In genomic region chr3:11291808-11292207, GRCh38 we compare ENCODE assay signal across 12 cellular contexts. TPM values are rescaled to one million over a fixed set of nuclear protein-coding genes. Genes with fewer than 3 reads are reported as not detected.
A peak's percentile ranks its signal among the peaks of the same experiment; 100 is the strongest.
DNase-seq lines count a peak whose midpoint lies in the region; ATAC-seq and TF ChIP-seq lines count a peak whose summit lies in the region.
"Had no signal": no experiment of that assay in that cellular context is flagged by ENCODE, and none has a peak within 500 bp of the region (broad histone marks: within the 10 kb centered on the region; RNA-seq: fewer than 3 reads in every experiment).

No MANE protein-coding gene starts in this region.

- peaks cover 60% of the 10 kb centered on the region for H3K4me1 Mint-ChIP-seq in activated naive CD8-positive, alpha-beta T cell treated with anti-CD3 and anti-CD28 coated beads, Interleukin-2, amount 50 U/mL, for 24 hours
- peaks cover 56 to 60% of the 10 kb centered on the region in 2 donors for H3K4me1 Mint-ChIP-seq in natural killer cell treated with Interleukin-12 subunit alpha and Interleukin-12 subunit beta and Interleukin-15 and Interleukin-18, amount 100 ng/mL, for 72 hours (ENCODE audit: low read depth in 2 of 2)

- DNase-seq in COLO668 (lab: John Stamatoyannopoulos, UW; ENCODE audit: unreplicated experiment), result peak; percentile 54
- DNase-seq in activated naive CD8-positive, alpha-beta T cell treated with anti-CD3 and anti-CD28 coated beads, Interleukin-2, amount 50 U/mL, for 24 hours, result no peak
- DNase-seq in natural killer cell treated with Interleukin-12 subunit alpha and Interleukin-12 subunit beta and Interleukin-15 and Interleukin-18, amount 100 ng/mL, for 72 hours (ENCODE audit: low spot score), result no peak
- no peak for DNase-seq in HT-29 (ENCODE audit: low spot score)
- no peak for DNase-seq in NCI-H2227 (lab: John Stamatoyannopoulos, UW; ENCODE audit: unreplicated experiment)
- DNase-seq in GF-D8 (lab: John Stamatoyannopoulos, UW), result no peak
- no peak for DNase-seq in GM10248 (ENCODE audit: extremely low spot score)
- DNase-seq: activated CD4-positive, CD25-positive, alpha-beta regulatory T cell treated with anti-CD3 and anti-CD28 coated beads, Interleukin-2, amount 50 U/mL, for 72 hours; NCI-H2081 treated with DMSO at 0.1 percent for 48 hours; SHP77 treated with DMSO at 0.1 percent for 48 hours had no signal

- H3K9me3 ChIP-seq in KOPT-K1 (ENCODE audit: insufficient read depth, low read length, poor library complexity, severe bottlenecking), result no peaks in the 10 kb centered on the region
- H3K9me3 ChIP-seq: ascending aorta had no signal

- CTCF ChIA-PET in GM10248 (lab: Yijun Ruan, JAX), result interaction anchor here (1.2 to 6.8 kb wide), 3 partner anchors 9 to 43 kb away, joined by 4 to 39 read pairs (median 6); partner anchors contain the start of gene ATG7

- POLR2A ChIA-PET in GM10248 (lab: Yijun Ruan, JAX), result no interaction called here

- no peaks in the 10 kb centered on the region for H3K36me3 ChIP-seq in KOPT-K1 (ENCODE audit: insufficient read depth, low read length)
- H3K36me3 ChIP-seq: ascending aorta had no signal

- ATAC-seq in activated naive CD8-positive, alpha-beta T cell treated with anti-CD3 and anti-CD28 coated beads, Interleukin-2, amount 50 U/mL, for 24 hours, result no peak
- ATAC-seq in natural killer cell treated with Interleukin-12 subunit alpha and Interleukin-12 subunit beta and Interleukin-15 and Interleukin-18, amount 100 ng/mL, for 72 hours, result peak in 1 of 2 donors; percentile 11

- H3K36me3 Mint-ChIP-seq in activated naive CD8-positive, alpha-beta T cell treated with anti-CD3 and anti-CD28 coated beads, Interleukin-2, amount 50 U/mL, for 24 hours (ENCODE audit: low read depth), result peaks cover 48% of the 10 kb centered on the region
- H3K36me3 Mint-ChIP-seq in natural killer cell treated with Interleukin-12 subunit alpha and Interleukin-12 subunit beta and Interleukin-15 and Interleukin-18, amount 100 ng/mL, for 72 hours, result no peaks in the 10 kb centered on the region

- no peak for TF ChIP-seq CTCF in GM10248 (IDR thresholded peaks at IDR 0.05; ENCODE audit: control extremely low read depth, extremely low read depth, low read depth, missing control alignments)

- H3K4me3 Mint-ChIP-seq in activated naive CD8-positive, alpha-beta T cell treated with anti-CD3 and anti-CD28 coated beads, Interleukin-2, amount 50 U/mL, for 24 hours, result peak overlapping the region; percentile 34
- H3K4me3 Mint-ChIP-seq in natural killer cell treated with Interleukin-12 subunit alpha and Interleukin-12 subunit beta and Interleukin-15 and Interleukin-18, amount 100 ng/mL, for 72 hours, result peak overlapping the region; percentile 75

- H3K27me3 Mint-ChIP-seq in activated naive CD8-positive, alpha-beta T cell treated with anti-CD3 and anti-CD28 coated beads, Interleukin-2, amount 50 U/mL, for 24 hours, result no peaks in the 10 kb centered on the region
- no peaks in the 10 kb centered on the region for H3K27me3 Mint-ChIP-seq in natural killer cell treated with Interleukin-12 subunit alpha and Interleukin-12 subunit beta and Interleukin-15 and Interleukin-18, amount 100 ng/mL, for 72 hours

- peak overlapping the region; percentile 60 for H3K27ac ChIP-seq in KOPT-K1 (ENCODE audit: low read depth, low read length, poor library complexity, severe bottlenecking)

- H3K27ac Mint-ChIP-seq in activated naive CD8-positive, alpha-beta T cell treated with anti-CD3 and anti-CD28 coated beads, Interleukin-2, amount 50 U/mL, for 24 hours, result peak overlapping the region; percentile 96
- peak overlapping the region; percentile 92 for H3K27ac Mint-ChIP-seq in natural killer cell treated with Interleukin-12 subunit alpha and Interleukin-12 subunit beta and Interleukin-15 and Interleukin-18, amount 100 ng/mL, for 72 hours

- no peaks in the 10 kb centered on the region for H3K9me3 Mint-ChIP-seq in activated naive CD8-positive, alpha-beta T cell treated with anti-CD3 and anti-CD28 coated beads, Interleukin-2, amount 50 U/mL, for 24 hours
- H3K9me3 Mint-ChIP-seq in natural killer cell treated with Interleukin-12 subunit alpha and Interleukin-12 subunit beta and Interleukin-15 and Interleukin-18, amount 100 ng/mL, for 72 hours, result no peaks in the 10 kb centered on the region

RNA-seq across cellular contexts. Expression of gene ATG7, which starts 19.6 kb away (rescaled TPM):
- 10 to 100 TPM; 45.0 to 79.9 TPM for total RNA-seq in natural killer cell treated with Interleukin-12 subunit alpha and Interleukin-12 subunit beta and Interleukin-15 and Interleukin-18, amount 100 ng/mL, for 72 hours
- 11.4 and 17.4 TPM in 2 replicates for total RNA-seq in HT-29 (2014; rRNA removed; shearing (Covaris generic))
